32 cellular contexts compared by ENCODE assay signal in genomic region chr17:8096541-8096940, GRCh38. TPM values are rescaled to one million over a fixed set of nuclear protein-coding genes. Genes with fewer than 3 reads are reported as not detected.
"Had no signal": no experiment of that assay in that cellular context is flagged by ENCODE, and none has a peak within 500 bp of the region (broad histone marks: within the 10 kb centered on the region; RNA-seq: fewer than 3 reads in every experiment).

No MANE protein-coding gene starts in this region.

- H3K4me1 ChIP-seq: stomach, testis, tibial artery, tibial nerve, transverse colon, upper lobe of right lung, uterus, vagina had no signal

- H3K4me3 Mint-ChIP-seq: stimulated activated memory B cell treated with anti-CD40 and anti-IgM and Interleukin-4, amounts not matched to agents 10 μg/mL and 1 μg/mL and 100 μg/mL, for 72 hours; stimulated activated naive B cell treated with anti-CD40 and anti-IgM and Interleukin-4, amounts not matched to agents 10 μg/mL and 1 μg/mL and 100 μg/mL, for 72 hours; stimulated activated naive CD8-positive, alpha-beta T cell treated with anti-CD3 and anti-CD28 coated beads, Interleukin-15, amount 100 ng/mL, for 72 hours; stimulated activated naive CD8-positive, alpha-beta T cell treated with anti-CD3 and anti-CD28 coated beads, Interleukin-15, Interleukin-2, amounts not matched to agents 100 ng/mL and 50 ng/mL, for 24 hours; type B pancreatic cell had no signal

- ATAC-seq: stimulated activated memory B cell treated with anti-CD40 and anti-IgM and Interleukin-4, amounts not matched to agents 10 μg/mL and 1 μg/mL and 100 μg/mL, for 72 hours; stimulated activated naive B cell treated with anti-CD40 and anti-IgM and Interleukin-4, amounts not matched to agents 10 μg/mL and 1 μg/mL and 100 μg/mL, for 72 hours; stimulated activated naive CD8-positive, alpha-beta T cell treated with anti-CD3 and anti-CD28 coated beads, Interleukin-15, amount 100 ng/mL, for 72 hours; stimulated activated naive CD8-positive, alpha-beta T cell treated with anti-CD3 and anti-CD28 coated beads, Interleukin-15, Interleukin-2, amounts not matched to agents 100 U/mL and 50 U/mL, for 24 hours; upper lobe of right lung had no signal

- H3K36me3 Mint-ChIP-seq: stimulated activated memory B cell treated with anti-CD40 and anti-IgM and Interleukin-4, amounts not matched to agents 10 μg/mL and 1 μg/mL and 100 μg/mL, for 72 hours; stimulated activated naive B cell treated with anti-CD40 and anti-IgM and Interleukin-4, amounts not matched to agents 10 μg/mL and 1 μg/mL and 100 μg/mL, for 72 hours; type B pancreatic cell had no signal

- DNase-seq: stimulated activated CD4-positive, alpha-beta T cell treated with anti-CD3 and anti-CD28 coated beads, Interleukin-2, amount 100 ng/mL, for 48 hours; stimulated activated CD4-positive, alpha-beta T cell treated with anti-CD3 and anti-CD28 coated beads, Interleukin-4, amount 100 ng/mL, for 1 hour; stimulated activated CD4-positive, alpha-beta T cell treated with anti-CD3 and anti-CD28 coated beads, Interleukin-4, amount 100 ng/mL, for 24 hours; stimulated activated CD4-positive, alpha-beta T cell treated with anti-CD3 and anti-CD28 coated beads, Interleukin-4, amount 100 ng/mL, for 4 hours; stimulated activated CD8-positive, alpha-beta memory T cell treated with anti-CD3 and anti-CD28 coated beads, Interleukin-4, amount 100 ng/mL, for 48 hours; stimulated activated naive B cell treated with anti-CD40 and anti-IgM and Interleukin-4, amounts not matched to agents 10 μg/mL and 1 μg/mL and 100 μg/mL, for 72 hours; stimulated activated naive CD4-positive, alpha-beta T cell; stimulated activated naive CD4-positive, alpha-beta T cell treated with Interleukin-2 at 50 U/mL for 16 hours; stimulated activated naive CD8-positive, alpha-beta T cell treated with anti-CD3 and anti-CD28 coated beads, Interleukin-15, amount 100 ng/mL, for 72 hours; stimulated activated naive CD8-positive, alpha-beta T cell treated with anti-CD3 and anti-CD28 coated beads, Interleukin-15, Interleukin-2, amounts not matched to agents 100 U/mL and 50 U/mL, for 24 hours; stomach; substantia nigra; testis; thyroid gland; tibial artery; transverse colon; trophoblast cell; upper lobe of right lung; uterus had no signal

- H3K36me3 ChIP-seq: stomach, suprapubic skin, thoracic aorta, thyroid gland, tibial artery, tibial nerve, transverse colon, upper lobe of left lung, upper lobe of right lung, uterus, vagina had no signal

- H3K9me3 ChIP-seq: stomach, suprapubic skin, testis, thoracic aorta, thyroid gland, tibial artery, tibial nerve, transverse colon, upper lobe of left lung, upper lobe of right lung, uterus, vagina had no signal

- H3K27me3 ChIP-seq: testis, thyroid gland, upper lobe of left lung, uterus, vagina had no signal

- H3K27ac ChIP-seq: stomach, suprapubic skin, testis, thoracic aorta, thyroid gland, tibial artery, tibial nerve, transverse colon, upper lobe of left lung, upper lobe of right lung, uterus, vagina had no signal

- H3K27ac Mint-ChIP-seq: stimulated activated memory B cell treated with anti-CD40 and anti-IgM and Interleukin-4, amounts not matched to agents 10 μg/mL and 1 μg/mL and 100 μg/mL, for 72 hours; stimulated activated naive B cell treated with anti-CD40 and anti-IgM and Interleukin-4, amounts not matched to agents 10 μg/mL and 1 μg/mL and 100 μg/mL, for 72 hours; stimulated activated naive CD8-positive, alpha-beta T cell treated with anti-CD3 and anti-CD28 coated beads, Interleukin-15, amount 100 ng/mL, for 72 hours; stimulated activated naive CD8-positive, alpha-beta T cell treated with anti-CD3 and anti-CD28 coated beads, Interleukin-15, Interleukin-2, amounts not matched to agents 100 ng/mL and 50 ng/mL, for 24 hours; type B pancreatic cell had no signal

- H3K4me3 ChIP-seq: stomach, suprapubic skin, testis, thoracic aorta, thyroid gland, tibial artery, tibial nerve, transverse colon, upper lobe of left lung, upper lobe of right lung, uterus, vagina had no signal

- H3K9me3 Mint-ChIP-seq: stimulated activated memory B cell treated with anti-CD40 and anti-IgM and Interleukin-4, amounts not matched to agents 10 μg/mL and 1 μg/mL and 100 μg/mL, for 72 hours; stimulated activated naive B cell treated with anti-CD40 and anti-IgM and Interleukin-4, amounts not matched to agents 10 μg/mL and 1 μg/mL and 100 μg/mL, for 72 hours; stimulated activated naive CD8-positive, alpha-beta T cell treated with anti-CD3 and anti-CD28 coated beads, Interleukin-15, amount 100 ng/mL, for 72 hours; stimulated activated naive CD8-positive, alpha-beta T cell treated with anti-CD3 and anti-CD28 coated beads, Interleukin-15, Interleukin-2, amounts not matched to agents 100 ng/mL and 50 ng/mL, for 24 hours; type B pancreatic cell had no signal

- FAIRE-seq: urothelium cell line had no signal

RNA-seq across cellular contexts. Expression of gene ALOX12B, which starts 9.0 kb away (rescaled TPM):
- total RNA-seq: stomach, subcutaneous adipose tissue, temporal lobe, thoracic aorta, thyroid gland, tibial nerve, transverse colon, upper lobe of left lung, upper lobe of right lung, uterus had no signal
- polyA plus RNA-seq: urinary bladder had no signal

RNA-seq across cellular contexts. Expression of gene ALOXE3, which starts 21.8 kb away (rescaled TPM):
- total RNA-seq: stomach, subcutaneous adipose tissue, thoracic aorta, thyroid gland, tibial nerve, upper lobe of left lung, upper lobe of right lung, urinary bladder had no signal
- polyA plus RNA-seq: urinary bladder had no signal

RNA-seq across cellular contexts. Expression of gene HES7, which starts 27.4 kb away (rescaled TPM):
- total RNA-seq: stomach, subcutaneous adipose tissue, suprapubic skin, thoracic aorta, transverse colon, upper lobe of right lung, ureter, urinary bladder, vagina had no signal

RNA-seq across cellular contexts. Expression of gene ALOX15B, which starts 57.7 kb away (rescaled TPM):
- total RNA-seq: temporal lobe, urinary bladder had no signal
